Comparison of ENCODE assay signal across 8 cellular contexts in the genomic region with DNA sequence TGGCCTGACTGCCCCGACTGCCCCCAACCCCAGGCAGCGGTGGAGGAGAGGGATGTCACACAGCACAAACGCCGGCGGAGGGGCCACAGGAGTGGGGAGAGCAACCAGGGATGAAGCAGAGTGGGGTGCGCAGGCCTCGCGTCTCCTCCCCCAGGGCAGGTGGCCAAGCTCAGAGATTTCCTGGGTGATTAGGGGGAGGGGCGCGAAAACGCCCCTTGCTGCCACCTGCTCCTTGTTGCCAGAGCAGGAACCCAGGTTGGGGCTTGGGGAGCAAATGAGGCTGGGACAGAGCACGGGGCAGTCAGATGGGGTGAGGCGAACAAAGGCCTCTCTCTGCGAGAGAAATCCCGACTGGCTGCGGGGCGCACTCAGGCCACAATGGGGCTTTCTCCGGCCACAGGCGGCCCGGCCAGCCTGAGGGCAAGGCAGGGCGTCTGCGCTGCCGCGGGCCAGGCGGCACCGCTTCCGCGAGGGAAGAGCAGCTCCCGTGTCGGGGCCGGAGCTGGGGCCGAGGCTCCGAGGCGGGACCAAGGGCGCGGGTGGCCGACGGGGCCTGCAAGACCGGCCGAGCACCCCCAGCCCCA. TPM values are rescaled to one million over a fixed set of nuclear protein-coding genes. Genes with fewer than 3 reads are reported as not detected.
A peak's percentile ranks its signal among the peaks of the same experiment; 100 is the strongest.
DNase-seq lines count a peak whose midpoint lies in the region; ATAC-seq and FAIRE-seq lines count a peak whose summit lies in the region.

No MANE protein-coding gene starts in this region.

- H3K9ac ChIP-seq in ES-I3 (ENCODE audit: low read depth, low read length): peak overlapping the region; percentile 61
- H3K9ac ChIP-seq in Karpas-422 (ENCODE audit: low read length): peak overlapping the region; percentile 99

- DNase-seq in Karpas-422 (peak; percentile 82), frontal cortex (ENCODE audit: low spot score in 2 of 2) (peak; percentile 81 to 83), occipital lobe (lab: John Stamatoyannopoulos, UW) (peak; percentile 85), ACHN (no peak), SIG-M5 (lab: John Stamatoyannopoulos, UW) (no peak)
- peak; percentile 31 for DNase-seq in activated CD8-positive, alpha-beta T cell treated with anti-CD3 and anti-CD28 coated beads, Interleukin-2, amount 10 ng/mL, durations not matched to agents 7 days and 5 days

- no peaks in the 10 kb centered on the region for H3K27me3 ChIP-seq in Karpas-422 (ENCODE audit: low read length)

- H3K4me3 ChIP-seq in Karpas-422 (ENCODE audit: low read length): peak overlapping the region; percentile 79

- H3K27ac ChIP-seq in Karpas-422 (ENCODE audit: low read length): peak overlapping the region; percentile 94

- no peaks in the 10 kb centered on the region for H3K9me3 Mint-ChIP-seq in activated CD8-positive, alpha-beta T cell treated with anti-CD3 and anti-CD28 coated beads, Interleukin-2, amount 10 ng/mL, durations not matched to agents 7 days and 5 days (ENCODE audit: insufficient read depth)

- H3K27me3 Mint-ChIP-seq in activated CD8-positive, alpha-beta T cell treated with anti-CD3 and anti-CD28 coated beads, Interleukin-2, amount 10 ng/mL, durations not matched to agents 7 days and 5 days (ENCODE audit: low read depth): peaks cover 9% of the 10 kb centered on the region

- peak overlapping the region; percentile 82 for H3K4me2 ChIP-seq in Karpas-422 (ENCODE audit: low read depth, low read length, poor library complexity, severe bottlenecking)

- CTCF ChIA-PET in activated CD8-positive, alpha-beta T cell treated with anti-CD3 and anti-CD28 coated beads, Interleukin-2, amount 10 ng/mL, durations not matched to agents 7 days and 5 days (lab: Charles Lee): interaction anchor here (1.2 to 12.5 kb wide), 5 partner anchors 9 to 110 kb away, joined by 3 to 445 read pairs (median 10); partner anchors contain the start of gene PTMA

- POLR2A ChIA-PET in activated CD8-positive, alpha-beta T cell treated with anti-CD3 and anti-CD28 coated beads, Interleukin-2, amount 10 ng/mL, durations not matched to agents 7 days and 5 days (lab: Charles Lee): interaction anchor here (0.6 to 1.4 kb wide), 4 partner anchors 9 to 162 kb away, joined by 3 to 5 read pairs (median 4); partner anchors contain the start of gene PTMA

- in situ Hi-C loops in ACHN (cut with HindIII; ENCODE audit: low pct_ligation_motif_present, low pct_unique_long_range_greater_than_20kb, low sequenced_read_pairs): no loop called here

- H3K9me2 ChIP-seq in Karpas-422 (replicated peaks; ENCODE audit: insufficient read depth, low read length): no peaks in the 10 kb centered on the region

- H3K36me3 ChIP-seq in ES-I3 (ENCODE audit: insufficient read depth, low read length) (no peaks in the 10 kb centered on the region), Karpas-422 (ENCODE audit: insufficient read depth, low read length) (no peaks in the 10 kb centered on the region)

- H2AFZ ChIP-seq in Karpas-422 (ENCODE audit: low read length): 0 out of 2 replicates have a peak overlapping the region, but pooled peaks have one; percentile 71

- no peaks in the 10 kb centered on the region for H3K36me3 Mint-ChIP-seq in activated CD8-positive, alpha-beta T cell treated with anti-CD3 and anti-CD28 coated beads, Interleukin-2, amount 10 ng/mL, durations not matched to agents 7 days and 5 days (ENCODE audit: low read depth)

- H3K4me1 ChIP-seq in ES-I3 (ENCODE audit: insufficient read depth, low read length): peaks cover 8% of the 10 kb centered on the region
- peaks cover 47% of the 10 kb centered on the region for H3K4me1 ChIP-seq in Karpas-422 (ENCODE audit: low read length)

- no peaks in the 10 kb centered on the region for H4K20me1 ChIP-seq in Karpas-422 (ENCODE audit: insufficient read depth, low read depth, low read length)

- ATAC-seq in GM21447 (IDR thresholded peaks at IDR 0.05; ENCODE audit: unreplicated experiment): peak; percentile 39
- ATAC-seq in activated CD8-positive, alpha-beta T cell treated with anti-CD3 and anti-CD28 coated beads, Interleukin-2, amount 10 ng/mL, durations not matched to agents 7 days and 5 days: no peak

- H3K4me3 Mint-ChIP-seq in activated CD8-positive, alpha-beta T cell treated with anti-CD3 and anti-CD28 coated beads, Interleukin-2, amount 10 ng/mL, durations not matched to agents 7 days and 5 days: peak overlapping the region; percentile 46

- H3K79me2 ChIP-seq in Karpas-422 (ENCODE audit: low read length): no peaks in the 10 kb centered on the region

- no peak for FAIRE-seq in frontal cortex (lab: Jason Lieb, UNC)

- H3K9me3 ChIP-seq in ES-I3 (ENCODE audit: control insufficient read depth, insufficient read depth, low read length) (no peaks in the 10 kb centered on the region), Karpas-422 (ENCODE audit: low read length) (no peaks in the 10 kb centered on the region)

- H3K27ac Mint-ChIP-seq in activated CD8-positive, alpha-beta T cell treated with anti-CD3 and anti-CD28 coated beads, Interleukin-2, amount 10 ng/mL, durations not matched to agents 7 days and 5 days: no peak overlapping the region

- peaks cover 19% of the 10 kb centered on the region for H3K4me1 Mint-ChIP-seq in activated CD8-positive, alpha-beta T cell treated with anti-CD3 and anti-CD28 coated beads, Interleukin-2, amount 10 ng/mL, durations not matched to agents 7 days and 5 days (ENCODE audit: low read depth)

RNA-seq across cellular contexts. Expression of gene TEX44, which starts 11.5 kb away (rescaled TPM):
- not detected in 2 replicates for total RNA-seq in Karpas-422 (2014; rRNA removed; shearing (Covaris generic); ENCODE audit: low replicate concordance)
- not detected for total RNA-seq in activated CD8-positive, alpha-beta T cell treated with anti-CD3 and anti-CD28 coated beads, Interleukin-2, amount 10 ng/mL, durations not matched to agents 7 days and 5 days
- total RNA-seq in frontal cortex (not detected), occipital lobe (not detected)

Comparison
In these comparisons a context has a peak if more than half of its experiments do, and no peak if none do; other contexts are left out.
1. DNase-seq: peak in Karpas-422 (single experiment), activated CD8-positive, alpha-beta T cell treated with anti-CD3 and anti-CD28 coated beads, Interleukin-2, amount 10 ng/mL, durations not matched to agents 7 days and 5 days (single experiment), frontal cortex (2 of 2) and occipital lobe (single experiment); none in ACHN (single experiment) and SIG-M5 (single experiment).